Comparison of ENCODE assay signal across 6 cellular contexts in the genomic region with DNA sequence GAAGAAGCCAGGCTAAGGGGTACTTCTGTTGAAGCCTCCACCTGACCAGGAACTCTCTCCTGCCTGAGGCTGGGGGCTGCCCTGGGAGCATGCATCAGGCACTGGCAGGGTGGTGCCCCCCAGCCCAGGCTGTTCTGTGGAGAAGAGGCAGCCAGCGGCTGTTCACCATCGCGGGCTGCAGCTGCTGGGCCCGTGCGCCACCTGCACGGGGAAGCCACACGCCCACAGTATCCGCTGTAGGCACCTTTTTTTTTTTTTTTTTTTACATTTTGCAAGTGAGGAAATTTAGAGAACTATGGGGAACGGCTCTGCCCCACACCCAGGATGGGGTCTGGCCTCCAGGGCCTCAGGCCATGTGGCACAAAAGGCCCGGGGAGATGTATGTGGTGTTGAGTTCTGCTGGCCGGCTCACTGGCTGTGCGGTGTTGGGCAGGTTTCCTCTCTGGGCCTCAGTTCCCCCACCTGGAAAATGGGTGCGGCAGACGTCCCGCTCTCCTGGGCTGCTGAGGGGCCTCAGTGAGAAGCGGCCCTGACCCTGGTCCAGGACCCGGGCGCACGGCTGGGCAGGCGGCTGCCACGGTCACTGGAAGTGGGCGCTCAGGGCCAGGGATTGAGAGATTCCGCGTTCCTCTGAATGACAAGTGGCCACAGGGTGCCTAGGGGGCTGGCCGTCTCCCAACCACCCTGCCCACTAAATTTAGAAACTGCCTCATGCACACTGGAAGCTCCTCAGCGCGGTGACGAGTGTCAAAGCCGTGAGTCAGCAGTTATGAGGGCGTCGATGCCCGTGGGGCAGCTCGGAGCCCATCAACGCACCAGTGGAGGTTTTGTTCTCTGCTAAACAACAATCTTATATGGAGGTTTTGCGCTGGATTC. TPM values are rescaled to one million over a fixed set of nuclear protein-coding genes. Genes with fewer than 3 reads are reported as not detected.
DNase-seq lines count a peak whose midpoint lies in the region; ATAC-seq and TF ChIP-seq lines count a peak whose summit lies in the region.

No MANE protein-coding gene starts in this region.

- no peak overlapping the region for H3K27ac Mint-ChIP-seq in GM23338

- no peak overlapping the region for H3K4me3 Mint-ChIP-seq in GM23338

- H3K4me2 ChIP-seq in BLaER1 (peak overlapping the region; percentile 98), MM.1S (ENCODE audit: low read depth, low read length) (peak overlapping the region; percentile 24), GM23338 (no peak overlapping the region)

- peaks cover 15% of the 10 kb centered on the region for H3K27me3 Mint-ChIP-seq in GM23338 (ENCODE audit: insufficient read depth, low read depth, poor library complexity)

- H3K27ac ChIP-seq in BLaER1 (peak overlapping the region; percentile 100), MM.1S (ENCODE audit: low read length) (no peak overlapping the region), GM23338 (ENCODE audit: low read depth) (no peak overlapping the region)

- intact Hi-C loops in mucosa of descending colon (cut with DNase I, micrococcal nuclease): no loop called here

- H3K9me2 ChIP-seq in MM.1S (replicated peaks; ENCODE audit: insufficient read depth, low read length) (no peaks in the 10 kb centered on the region), GM23338 (ENCODE audit: insufficient read depth) (no peaks in the 10 kb centered on the region)

- DNase-seq in MM.1S (peak; percentile 57), amniotic stem cell (lab: John Stamatoyannopoulos, UW) (peak; percentile 57), mucosa of descending colon (peak in 2 of 3 donors; percentile 34 to 66), GM23338 (ENCODE audit: low spot score) (no peak), NCI-H524 treated with DMSO at 0.1 percent for 48 hours (lab: John Stamatoyannopoulos, UW) (no peak)

- no peaks in the 10 kb centered on the region for H3K4me1 Mint-ChIP-seq in GM23338

- no peaks in the 10 kb centered on the region for H3K36me3 ChIP-seq in BLaER1
- no peaks in the 10 kb centered on the region for H3K36me3 ChIP-seq in MM.1S (replicated peaks; ENCODE audit: insufficient read depth, low read length)
- H3K36me3 ChIP-seq in mucosa of descending colon (ENCODE audit: low read depth): no peaks in the 10 kb centered on the region
- no peaks in the 10 kb centered on the region for H3K36me3 ChIP-seq in GM23338 (ENCODE audit: insufficient read depth)

- H4K20me1 ChIP-seq in BLaER1: no peaks in the 10 kb centered on the region
- H4K20me1 ChIP-seq in MM.1S (ENCODE audit: insufficient read depth, low read length): no peaks in the 10 kb centered on the region
- no peaks in the 10 kb centered on the region for H4K20me1 ChIP-seq in GM23338 (replicated peaks; ENCODE audit: insufficient read depth)

- ATAC-seq in mucosa of descending colon (peak; percentile 70), GM23338 (no peak)

- H3K27me3 ChIP-seq in BLaER1 (no peaks in the 10 kb centered on the region), MM.1S (replicated peaks; ENCODE audit: insufficient read depth, low read length) (peaks cover 33% of the 10 kb centered on the region), GM23338 (ENCODE audit: insufficient read depth) (no peaks in the 10 kb centered on the region)

- H3F3A ChIP-seq in MM.1S (ENCODE audit: insufficient read depth, low read length) (no peaks in the 10 kb centered on the region), GM23338 (replicated peaks; ENCODE audit: low read depth) (no peaks in the 10 kb centered on the region)

- TF ChIP-seq CTCF in MM.1S (IDR thresholded peaks at IDR 0.05; ENCODE audit: low read length) (no peak), mucosa of descending colon (IDR thresholded peaks at IDR 0.05) (no peak), GM23338 (conservative IDR thresholded peaks at IDR 0.05; ENCODE audit: low read depth in 2 of 2) (no peak)

- H3K4me1 ChIP-seq in BLaER1: peaks cover 89% of the 10 kb centered on the region
- peaks cover 7% of the 10 kb centered on the region for H3K4me1 ChIP-seq in MM.1S (ENCODE audit: low read length)
- no peaks in the 10 kb centered on the region for H3K4me1 ChIP-seq in mucosa of descending colon (ENCODE audit: low read depth)
- H3K4me1 ChIP-seq in GM23338 (ENCODE audit: insufficient read depth): no peaks in the 10 kb centered on the region

- H3K36me3 Mint-ChIP-seq in GM23338 (ENCODE audit: low read depth): no peaks in the 10 kb centered on the region

- H3K4me3 ChIP-seq in BLaER1 (peak overlapping the region; percentile 64), MM.1S (ENCODE audit: low read length) (no peak overlapping the region), mucosa of descending colon (no peak overlapping the region), GM23338 (no peak overlapping the region)

- H3K9me3 ChIP-seq in BLaER1 (peaks cover 2% of the 10 kb centered on the region), MM.1S (replicated peaks; ENCODE audit: insufficient read depth, low read length) (no peaks in the 10 kb centered on the region), mucosa of descending colon (no peaks in the 10 kb centered on the region)

- no peaks in the 10 kb centered on the region for H3K9me3 Mint-ChIP-seq in GM23338

- H3K9ac ChIP-seq in BLaER1 (peak overlapping the region; percentile 100), MM.1S (ENCODE audit: low read length) (no peak overlapping the region)

- H3K79me2 ChIP-seq in MM.1S (ENCODE audit: low read length) (no peaks in the 10 kb centered on the region), GM23338 (replicated peaks; ENCODE audit: insufficient read depth) (no peaks in the 10 kb centered on the region)

- peak overlapping the region; percentile 31; the same call in 1 of the 2 replicates for H2AFZ ChIP-seq in MM.1S (ENCODE audit: low read length)
- H2AFZ ChIP-seq in GM23338: no peak overlapping the region

TF ChIP-seq in GM23338, 12 proteins besides CTCF, POLR2A, EP300 and RAD21 (continues in another document):
- TF ChIP-seq STAT1 (IDR thresholded peaks at IDR 0.05; ENCODE audit: unreplicated experiment) (no peak), POLR2AphosphoS5 (IDR thresholded peaks at IDR 0.05; ENCODE audit: low read depth) (no peak)
- TF ChIP-seq, protein P1, sequence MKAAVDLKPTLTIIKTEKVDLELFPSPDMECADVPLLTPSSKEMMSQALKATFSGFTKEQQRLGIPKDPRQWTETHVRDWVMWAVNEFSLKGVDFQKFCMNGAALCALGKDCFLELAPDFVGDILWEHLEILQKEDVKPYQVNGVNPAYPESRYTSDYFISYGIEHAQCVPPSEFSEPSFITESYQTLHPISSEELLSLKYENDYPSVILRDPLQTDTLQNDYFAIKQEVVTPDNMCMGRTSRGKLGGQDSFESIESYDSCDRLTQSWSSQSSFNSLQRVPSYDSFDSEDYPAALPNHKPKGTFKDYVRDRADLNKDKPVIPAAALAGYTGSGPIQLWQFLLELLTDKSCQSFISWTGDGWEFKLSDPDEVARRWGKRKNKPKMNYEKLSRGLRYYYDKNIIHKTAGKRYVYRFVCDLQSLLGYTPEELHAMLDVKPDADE (IDR thresholded peaks at IDR 0.05): no peak

RNA-seq across cellular contexts. Expression of a gene that starts 8.8 kb away (rescaled TPM):
- total RNA-seq in mucosa of descending colon: 10 to 100 TPM; 79.6 to 94.3 (median 88.0) TPM
- total RNA-seq in GM23338 (2014; rRNA removed; shearing (Covaris generic)): 81.1 and 111 TPM in 2 replicates
- polyA plus RNA-seq in GM23338 (2016; fragmentation: Nextera tagmentation; extraction: Ambion mirVana): 31.4 and 35.1 TPM in 2 replicates

RNA-seq across cellular contexts. Expression of a gene that starts 17.5 kb away (rescaled TPM):
- total RNA-seq in mucosa of descending colon: 10 to 100 TPM; 43.6 to 66.2 (median 52.2) TPM
- 14.2 and 19.3 TPM in 2 replicates for total RNA-seq in GM23338 (2014; rRNA removed; shearing (Covaris generic))
- polyA plus RNA-seq in GM23338 (2016; fragmentation: Nextera tagmentation; extraction: Ambion mirVana): 4.4 and 5.1 TPM in 2 replicates

RNA-seq across cellular contexts. Expression of a gene that starts 43.0 kb away (rescaled TPM):
- total RNA-seq in mucosa of descending colon: 10 to 100 TPM; 36.7 to 87.9 (median 66.0) TPM
- 0.04 and 0.66 TPM in 2 replicates for total RNA-seq in GM23338 (2014; rRNA removed; shearing (Covaris generic))
- polyA plus RNA-seq in GM23338 (2016; fragmentation: Nextera tagmentation; extraction: Ambion mirVana): 0.03 and 0.18 TPM in 2 replicates

RNA-seq across cellular contexts. Expression of a gene that starts 53.7 kb away (rescaled TPM):
- total RNA-seq in mucosa of descending colon: 10 to 100 TPM; 59.9 to 96.2 (median 94.5) TPM
- 11.8 and 13.0 TPM in 2 replicates for total RNA-seq in GM23338 (2014; rRNA removed; shearing (Covaris generic))
- 6.3 and 7.0 TPM in 2 replicates for polyA plus RNA-seq in GM23338 (2016; fragmentation: Nextera tagmentation; extraction: Ambion mirVana)

RNA-seq across cellular contexts. Expression of a gene that starts 56.8 kb away (rescaled TPM):
- total RNA-seq in mucosa of descending colon: 10 to 100 TPM; 22.6 to 26.0 (median 22.9) TPM
- 28.3 and 32.0 TPM in 2 replicates for total RNA-seq in GM23338 (2014; rRNA removed; shearing (Covaris generic))
- 84.8 and 93.6 TPM in 2 replicates for polyA plus RNA-seq in GM23338 (2016; fragmentation: Nextera tagmentation; extraction: Ambion mirVana)

Comparison
In these comparisons a context has a peak if more than half of its experiments do, and no peak if none do; other contexts are left out.
1. DNase-seq: peak in MM.1S (single experiment), amniotic stem cell (single experiment) and mucosa of descending colon (2 of 3); none in GM23338 (single experiment) and NCI-H524 treated with DMSO at 0.1 percent for 48 hours (single experiment).
2. RNA of a gene that starts 43.0 kb away (total RNA-seq): 36.7 to 87.9 TPM in mucosa of descending colon; 0.04 to 0.66 TPM in GM23338; every median in the first group is over 10 times any median in the second.